ENCODE assay signal across 28 cellular contexts in genomic region chr3:113034011-113034410, GRCh38. TPM values are rescaled to one million over a fixed set of nuclear protein-coding genes. Genes with fewer than 3 reads are reported as not detected.
"Had no signal": no experiment of that assay in that cellular context is flagged by ENCODE, and none has a peak within 500 bp of the region (broad histone marks: within the 10 kb centered on the region; RNA-seq: fewer than 3 reads in every experiment).

No MANE protein-coding gene starts in this region.

- H3K27ac ChIP-seq: hepatocyte, pancreas, prostate gland, upper lobe of left lung, vagina, WERI-Rb-1 had no signal

- H2AFZ ChIP-seq: hepatocyte had no signal

- H3K36me3 ChIP-seq: pancreas, prostate gland, upper lobe of left lung, vagina, WERI-Rb-1 had no signal

- ATAC-seq: activated naive CD8-positive, alpha-beta T cell treated with anti-CD3 and anti-CD28 coated beads, Interleukin-2, amount 50 U/mL, for 24 hours; activated T-cell treated with anti-CD3 and anti-CD28 coated beads, Interleukin-2, amount 50 U/mL, for 4 hours; effector memory CD8-positive, alpha-beta T cell; left cardiac atrium; naive thymus-derived CD4-positive, alpha-beta T cell; pancreas; sciatic nerve; stimulated activated effector memory CD8-positive, alpha-beta T cell treated with anti-CD3 and anti-CD28 coated beads, Interleukin-12 subunit alpha, Interleukin-12 subunit beta, amount 100 ng/mL, for 72 hours had no signal

- H3K4me1 ChIP-seq: pancreas, prostate gland, upper lobe of left lung, vagina had no signal

- H3K4me2 ChIP-seq: hepatocyte had no signal

- DNase-seq: activated CD4-positive, alpha-beta memory T cell treated with anti-CD3 and anti-CD28 coated beads for 36 hours; activated CD4-positive, alpha-beta T cell treated with anti-CD3 and anti-CD28 coated beads, Interleukin-2, amount 10 ng/mL, durations not matched to agents 24 days and 14 days; activated CD4-positive, CD25-positive, alpha-beta regulatory T cell treated with anti-CD3 and anti-CD28 coated beads, Interleukin-2, amount 50 U/mL, for 72 hours; activated CD8-positive, alpha-beta memory T cell treated with anti-CD3 and anti-CD28 coated beads, Interleukin-2, amount 50 U/mL, for 48 hours; activated naive CD8-positive, alpha-beta T cell treated with anti-CD3 and anti-CD28 coated beads, Interleukin-2, amount 50 U/mL, for 24 hours; activated T-cell treated with anti-CD3 and anti-CD28 coated beads, Interleukin-2, amount 50 U/mL, for 4 hours; anterior cingulate cortex; cerebellar nuclear complex; cortex of kidney; effector memory CD8-positive, alpha-beta T cell; left cardiac atrium; mammary epithelial cell; naive thymus-derived CD4-positive, alpha-beta T cell; nucleus accumbens; pancreas; retina; small intestine; stimulated activated CD4-positive, alpha-beta T cell treated with anti-CD3 and anti-CD28 coated beads, Interleukin-4, amount 100 ng/mL, for 24 hours; substantia nigra; T-helper 9 cell; upper lobe of left lung; WERI-Rb-1 had no signal

- H3K9me3 ChIP-seq: pancreas, prostate gland, upper lobe of left lung, vagina had no signal

- H3K27me3 ChIP-seq: hepatocyte, pancreas, upper lobe of left lung, vagina had no signal

- H3K4me3 ChIP-seq: hepatocyte, pancreas, prostate gland, upper lobe of left lung, vagina had no signal

RNA-seq across cellular contexts. Expression of gene CD200R1, which starts 59.1 kb away (rescaled TPM):
- total RNA-seq: neural crest cell had no signal
- polyA plus RNA-seq: mammary epithelial cell had no signal
